20 cellular contexts compared by ENCODE assay signal in genomic region chr2:217693363-217693762, GRCh38.
DNase-seq lines count a peak whose midpoint lies in the region; ATAC-seq, FAIRE-seq and TF ChIP-seq lines count a peak whose summit lies in the region.
"Had no signal": no experiment of that assay in that cellular context is flagged by ENCODE, and none has a peak within 500 bp of the region (broad histone marks: within the 10 kb centered on the region; RNA-seq: fewer than 3 reads in every experiment).

No MANE protein-coding gene starts in this region.

- FAIRE-seq in HepG2 (lab: Jason Lieb, UNC): no peak
- FAIRE-seq: A549, D721Med, G401.6, GM12891, GM19239 had no signal

- peak overlapping the region; percentile 98 for H3K27ac Mint-ChIP-seq in osteocyte (ENCODE audit: unreplicated experiment)
- H3K27ac Mint-ChIP-seq: CD4-positive, alpha-beta T cell; GM23338 had no signal

- TF ChIP-seq CTCF in HepG2 (CRISPR knock-in tag; IDR thresholded peaks at IDR 0.05) (no peak), right lobe of liver (IDR thresholded peaks at IDR 0.05) (no peak), osteocyte (IDR thresholded peaks at IDR 0.05) (no peak), thoracic aorta (IDR thresholded peaks at IDR 0.05) (no peak)

- no peaks in the 10 kb centered on the region for H3K27me3 Mint-ChIP-seq in osteocyte (ENCODE audit: unreplicated experiment)
- H3K27me3 Mint-ChIP-seq: CD4-positive, alpha-beta T cell had no signal

- H3K4me2 ChIP-seq in HepG2 (ENCODE audit: low read depth, low read length): no peak overlapping the region
- H3K4me2 ChIP-seq: A549, GM23338 had no signal

- TF ChIP-seq POLR2A in HepG2 (IDR thresholded peaks at IDR 0.05; ENCODE audit: insufficient read depth in 1 of 2, low read depth in 2 of 2, low read length in 2 of 2) (no peak), right lobe of liver (IDR thresholded peaks at IDR 0.05) (no peak)

- H3K79me2 ChIP-seq in HepG2 (ENCODE audit: insufficient read depth, low read length): no peaks in the 10 kb centered on the region

- no peak for TF ChIP-seq RAD21 in HepG2 (CRISPR knock-in tag; IDR thresholded peaks at IDR 0.05)

- POLR2A ChIA-PET in HepG2 (lab: Yijun Ruan, JAX): no interaction called here

- H3K27ac ChIP-seq in HepG2 (ENCODE audit: extremely low read length, insufficient read depth, low read length): no peak overlapping the region
- no peak overlapping the region for H3K27ac ChIP-seq in right lobe of liver
- peak overlapping the region; percentile 29 to 80 for H3K27ac ChIP-seq in thoracic aorta
- H3K27ac ChIP-seq: 22Rv1, C4-2B had no signal

- intact Hi-C loops in HepG2 (cut with micrococcal nuclease; ENCODE audit: unreplicated experiment) (no loop called here), right lobe of liver (cut with DNase I) (no loop called here)

- peaks cover 21% of the 10 kb centered on the region for H3K9me3 Mint-ChIP-seq in osteocyte (ENCODE audit: unreplicated experiment)
- H3K9me3 Mint-ChIP-seq: CD4-positive, alpha-beta T cell; GM23338 had no signal

- H3K27me3 ChIP-seq in HepG2 (ENCODE audit: control insufficient read depth in 1 of 2, insufficient read depth in 2 of 2, low read length in 2 of 2) (peaks cover 0 to 1% of the 10 kb centered on the region in 2 experiments; a peak in 1 of 5 replicates), right lobe of liver (no peaks in the 10 kb centered on the region), thoracic aorta (replicated peaks; ENCODE audit: insufficient read depth) (no peaks in the 10 kb centered on the region), MG63 (no peaks in the 10 kb centered on the region)

- H3K4me3 ChIP-seq in HepG2 (replicated peaks in 1 of 3; ENCODE audit: insufficient read depth in 1 of 3, low read depth in 2 of 3, low read length in 3 of 3) (no peak overlapping the region), right lobe of liver (no peak overlapping the region), thoracic aorta (no peak overlapping the region), MG63 (no peak overlapping the region)
- H3K4me3 ChIP-seq: A549, GM23338 had no signal

- WGBS in HepG2 (ENCODE audit: low lambda C conversion rate): 33% methylated on average over 1 of the region's 1 CpG
- 89% methylated on average over 1 of the region's 1 CpG for WGBS in right lobe of liver (ENCODE audit: insufficient coverage, low coverage, low lambda C conversion rate, missing lambda C conversion rate)

- no peak overlapping the region for H2AFZ ChIP-seq in HepG2 (ENCODE audit: low read length)
- H2AFZ ChIP-seq: GM23338 had no signal

- CTCF ChIA-PET in HepG2 (lab: Yijun Ruan, JAX; ENCODE audit: low intra/inter-chr PET ratio, low total read pairs): no interaction called here

- ATAC-seq in HepG2 (no peak), right lobe of liver (no peak), thoracic aorta (ENCODE audit: insufficient number of reproducible peaks, low FRiP score, low read depth) (no peak)
- ATAC-seq: A549, GM23338, HCT116 had no signal

- H4K20me1 ChIP-seq in HepG2 (ENCODE audit: insufficient read depth, low read length): no peaks in the 10 kb centered on the region; the same call in 1 of the 2 replicates

- no TSS peak for BruUV-seq in HepG2 (replicated peaks; lab: Mats Ljungman, UMichigan)

- peaks cover 61% of the 10 kb centered on the region for H3K4me1 Mint-ChIP-seq in osteocyte (ENCODE audit: unreplicated experiment)
- H3K4me1 Mint-ChIP-seq: GM23338 had no signal

- in situ Hi-C loops in HepG2 (cut with HindIII; ENCODE audit: extremely low pct_ligation_motif_present, low pct_unique_long_range_greater_than_20kb): no loop called here

- no peaks in the 10 kb centered on the region for H3K36me3 ChIP-seq in HepG2 (replicated peaks in 1 of 2; ENCODE audit: control insufficient read depth in 1 of 2, insufficient read depth in 2 of 2, low read length in 2 of 2)
- H3K36me3 ChIP-seq in right lobe of liver: no peaks in the 10 kb centered on the region
- peaks cover 13% of the 10 kb centered on the region for H3K36me3 ChIP-seq in thoracic aorta
- H3K36me3 ChIP-seq in MG63: no peaks in the 10 kb centered on the region

- no peak for TF ChIP-seq EP300 in HepG2 (IDR thresholded peaks at IDR 0.05; ENCODE audit: low read depth in 2 of 2, low read length in 2 of 2)
- TF ChIP-seq EP300 in HepG2 (CRISPR knock-in tag; IDR thresholded peaks at IDR 0.05; ENCODE audit: borderline replicate concordance): no peak

- H3K9me3 ChIP-seq in HepG2 (ENCODE audit: low read length) (no peaks in the 10 kb centered on the region), right lobe of liver (no peaks in the 10 kb centered on the region), thoracic aorta (no peaks in the 10 kb centered on the region), MG63 (no peaks in the 10 kb centered on the region; the same call in 1 of the 2 replicates)
- H3K9me3 ChIP-seq: A549, Caco-2 had no signal

- no peak overlapping the region for H3K9ac ChIP-seq in HepG2 (ENCODE audit: insufficient read depth, low read depth, low read length)

- no peak for DNase-seq in HepG2 (ENCODE audit: low spot score)
- DNase-seq in right lobe of liver: no peak
- DNase-seq in osteocyte (ENCODE audit: extremely low spot score, unreplicated experiment): no peak
- no peak for DNase-seq in thoracic aorta (ENCODE audit: low spot score)
- no peak for DNase-seq in GOT3 (lab: John Stamatoyannopoulos, UW)
- no peak for DNase-seq in NCI-H526 (lab: John Stamatoyannopoulos, UW)
- no peak for DNase-seq in MG63
- DNase-seq: AML-193; Caco-2; CD4-positive, alpha-beta T cell; H7 had no signal

- H3K4me3 Mint-ChIP-seq in osteocyte (ENCODE audit: unreplicated experiment): no peak overlapping the region
- H3K4me3 Mint-ChIP-seq: CD4-positive, alpha-beta T cell; GM23338 had no signal

- H3K36me3 Mint-ChIP-seq in osteocyte (ENCODE audit: unreplicated experiment): peaks cover 13% of the 10 kb centered on the region

- no peaks in the 10 kb centered on the region for H3K4me1 ChIP-seq in HepG2 (ENCODE audit: insufficient read depth, low read length)
- H3K4me1 ChIP-seq in right lobe of liver: peaks cover 0 to 8% (median 0%) of the 10 kb centered on the region in 4 donors
- H3K4me1 ChIP-seq in thoracic aorta (ENCODE audit: control insufficient read depth in 1 of 2, low read depth in 2 of 2): peaks cover 19 to 79% of the 10 kb centered on the region in 2 donors
- H3K4me1 ChIP-seq: Caco-2 had no signal

TF ChIP-seq in HepG2, 621 proteins besides CTCF, POLR2A, EP300 and RAD21:
- TF ChIP-seq XBP1 (CRISPR knock-in tag; IDR thresholded peaks at IDR 0.05) (no peak), ATF7 (IDR thresholded peaks at IDR 0.05) (peak; percentile 52), ATF7 (CRISPR knock-in tag; IDR thresholded peaks at IDR 0.05) (no peak), SCMH1 (CRISPR knock-in tag; IDR thresholded peaks at IDR 0.05; ENCODE audit: borderline replicate concordance) (no peak), MAFK (conservative IDR thresholded peaks at IDR 0.05 in 1 of 2, IDR thresholded peaks at IDR 0.05 in 1 of 2; ENCODE audit: low read length in 2 of 2) (no peak), RBM39 (IDR thresholded peaks at IDR 0.05; ENCODE audit: low read depth, low read length, poor library complexity, severe bottlenecking) (no peak), ATRX (CRISPR knock-in tag; IDR thresholded peaks at IDR 0.05; ENCODE audit: borderline replicate concordance) (no peak)

Comparison
In these comparisons a context has a peak if more than half of its experiments do, and no peak if none do; other contexts are left out.
1. H3K27ac ChIP-seq: peak in thoracic aorta (2 of 2); none in HepG2 (single experiment) and right lobe of liver (0 of 3).